16 cellular contexts compared by ENCODE assay signal in the genomic region with DNA sequence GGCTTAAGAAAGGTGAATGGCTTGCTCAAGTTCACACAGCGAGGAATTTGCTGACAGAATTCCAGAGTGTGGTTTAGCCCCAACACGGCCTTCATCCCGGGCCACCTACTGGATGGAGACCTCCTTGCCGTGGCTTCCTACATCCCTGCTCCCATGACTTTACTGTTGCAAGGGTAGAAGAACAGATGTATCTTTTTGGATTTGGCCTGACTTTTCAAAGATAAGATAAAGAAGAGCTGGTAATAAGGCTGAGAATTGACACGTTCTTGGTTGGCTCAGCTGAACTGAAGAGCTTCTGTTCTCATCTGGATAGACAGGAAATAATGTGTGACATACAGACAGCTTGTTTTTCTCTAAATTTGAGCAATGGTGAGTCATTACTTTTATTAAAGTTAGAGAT.
A peak's percentile ranks its signal among the peaks of the same experiment; 100 is the strongest.
DNase-seq lines count a peak whose midpoint lies in the region; ATAC-seq, FAIRE-seq and TF ChIP-seq lines count a peak whose summit lies in the region.
"Had no signal": no experiment of that assay in that cellular context is flagged by ENCODE, and none has a peak within 500 bp of the region (broad histone marks: within the 10 kb centered on the region; RNA-seq: fewer than 3 reads in every experiment).

No MANE protein-coding gene starts in this region.

- H3K9me3 ChIP-seq in SJSA1 (replicated peaks) (no peaks in the 10 kb centered on the region), fibroblast of lung (ENCODE audit: control insufficient read depth, insufficient read depth, low read depth, low read length) (no peaks in the 10 kb centered on the region)
- H3K9me3 ChIP-seq in CD4-positive, alpha-beta memory T cell (ENCODE audit: control insufficient read depth in 1 of 2, low read length in 2 of 2): no peaks in the 10 kb centered on the region

- no peaks in the 10 kb centered on the region for H4K20me1 ChIP-seq in fibroblast of lung (ENCODE audit: control insufficient read depth, extremely low read depth, insufficient read depth, low read length)

- H3K27ac ChIP-seq in SJSA1: 0 out of 2 replicates have a peak overlapping the region, but pooled peaks have one; percentile 14
- H3K27ac ChIP-seq in fibroblast of lung (ENCODE audit: insufficient read depth, low read length): no peak overlapping the region
- no peak overlapping the region for H3K27ac ChIP-seq in CD4-positive, alpha-beta memory T cell (ENCODE audit: low read depth, low read length)

- no peak for TF ChIP-seq POLR2A in GM12891 (IDR thresholded peaks at IDR 0.05; ENCODE audit: low read depth, low read length)

- H3K27me3 ChIP-seq in SJSA1 (replicated peaks): no peaks in the 10 kb centered on the region
- H3K27me3 ChIP-seq in fibroblast of lung (ENCODE audit: control insufficient read depth, insufficient read depth, low read length): no peaks in the 10 kb centered on the region
- no peaks in the 10 kb centered on the region for H3K27me3 ChIP-seq in CD4-positive, alpha-beta memory T cell (ENCODE audit: insufficient read depth, low read length)

- H3K27me3 Mint-ChIP-seq in neural crest cell (ENCODE audit: low read depth): no peaks in the 10 kb centered on the region
- no peaks in the 10 kb centered on the region for H3K27me3 Mint-ChIP-seq in CD4-positive, alpha-beta memory T cell
- H3K27me3 Mint-ChIP-seq in activated T-helper 17 cell treated with anti-CD3 and anti-CD28 coated beads, Interleukin-2, amount 50 U/mL, for 72 hours: no peaks in the 10 kb centered on the region
- H3K27me3 Mint-ChIP-seq: stimulated activated naive B cell treated with anti-CD40 and anti-IgM and Interleukin-4, amounts not matched to agents 10 μg/mL and 1 μg/mL and 100 μg/mL, for 72 hours had no signal

- H3K36me3 Mint-ChIP-seq in neural crest cell (ENCODE audit: low read depth): no peaks in the 10 kb centered on the region
- H3K36me3 Mint-ChIP-seq in CD4-positive, alpha-beta memory T cell: no peaks in the 10 kb centered on the region
- no peaks in the 10 kb centered on the region for H3K36me3 Mint-ChIP-seq in activated T-helper 17 cell treated with anti-CD3 and anti-CD28 coated beads, Interleukin-2, amount 50 U/mL, for 72 hours (ENCODE audit: low read depth)
- H3K36me3 Mint-ChIP-seq: stimulated activated naive B cell treated with anti-CD40 and anti-IgM and Interleukin-4, amounts not matched to agents 10 μg/mL and 1 μg/mL and 100 μg/mL, for 72 hours had no signal

- H3K9me3 Mint-ChIP-seq in neural crest cell: peaks cover 9% of the 10 kb centered on the region
- no peaks in the 10 kb centered on the region for H3K9me3 Mint-ChIP-seq in CD4-positive, alpha-beta memory T cell
- H3K9me3 Mint-ChIP-seq in activated T-helper 17 cell treated with anti-CD3 and anti-CD28 coated beads, Interleukin-2, amount 50 U/mL, for 72 hours: no peaks in the 10 kb centered on the region
- H3K9me3 Mint-ChIP-seq: stimulated activated naive B cell treated with anti-CD40 and anti-IgM and Interleukin-4, amounts not matched to agents 10 μg/mL and 1 μg/mL and 100 μg/mL, for 72 hours; T-helper 1 cell treated with Interleukin-12 subunit alpha and Interleukin-12 subunit beta and Interleukin-4 antibody, amounts not matched to agents 30 μg/mL and 1 μg/mL, for 36 hours had no signal

- no peak overlapping the region for H3K9ac ChIP-seq in fibroblast of lung (ENCODE audit: insufficient read depth, low read length)

- intact Hi-C loops in CD4-positive, alpha-beta memory T cell (cut with micrococcal nuclease): no loop called here

- CTCF ChIA-PET in CD4-positive, alpha-beta memory T cell (lab: Charles Lee; ENCODE audit: partially characterized antibody): no interaction called here

- FAIRE-seq in GM12891 (lab: Jason Lieb, UNC): no peak
- FAIRE-seq: frontal cortex, G401.6 had no signal

- no peak for ATAC-seq in activated T-helper 17 cell treated with anti-CD3 and anti-CD28 coated beads, Interleukin-2, amount 50 U/mL, for 72 hours (replicated peaks)
- ATAC-seq: stimulated activated naive B cell treated with anti-CD40 and anti-IgM and Interleukin-4, amounts not matched to agents 10 μg/mL and 1 μg/mL and 100 μg/mL, for 72 hours had no signal

- peaks cover 29% of the 10 kb centered on the region for H3K4me1 Mint-ChIP-seq in neural crest cell
- H3K4me1 Mint-ChIP-seq in CD4-positive, alpha-beta memory T cell: peaks cover 0 to 4% (median 2%) of the 10 kb centered on the region in 4 donors
- H3K4me1 Mint-ChIP-seq in activated T-helper 17 cell treated with anti-CD3 and anti-CD28 coated beads, Interleukin-2, amount 50 U/mL, for 72 hours: no peaks in the 10 kb centered on the region

- peak overlapping the region; percentile 53 for H3K27ac Mint-ChIP-seq in neural crest cell (ENCODE audit: unreplicated experiment)
- no peak overlapping the region for H3K27ac Mint-ChIP-seq in CD4-positive, alpha-beta memory T cell
- H3K27ac Mint-ChIP-seq in activated T-helper 17 cell treated with anti-CD3 and anti-CD28 coated beads, Interleukin-2, amount 50 U/mL, for 72 hours: no peak overlapping the region
- H3K27ac Mint-ChIP-seq: stimulated activated naive B cell treated with anti-CD40 and anti-IgM and Interleukin-4, amounts not matched to agents 10 μg/mL and 1 μg/mL and 100 μg/mL, for 72 hours; T-helper 1 cell treated with Interleukin-12 subunit alpha and Interleukin-12 subunit beta and Interleukin-4 antibody, amounts not matched to agents 30 μg/mL and 1 μg/mL, for 36 hours had no signal

- H2AFZ ChIP-seq in fibroblast of lung (ENCODE audit: low read length): no peak overlapping the region

- peaks cover 31% of the 10 kb centered on the region for H3K4me1 ChIP-seq in SJSA1 (replicated peaks)
- no peaks in the 10 kb centered on the region for H3K4me1 ChIP-seq in fibroblast of lung (ENCODE audit: control insufficient read depth, extremely low read depth, insufficient read depth, low read length)
- no peaks in the 10 kb centered on the region for H3K4me1 ChIP-seq in CD4-positive, alpha-beta memory T cell (ENCODE audit: insufficient read depth, low read length)

- H3K4me2 ChIP-seq in fibroblast of lung (ENCODE audit: extremely low read depth, insufficient read depth, low read length): no peak overlapping the region

- H3K36me3 ChIP-seq in SJSA1: no peaks in the 10 kb centered on the region
- no peaks in the 10 kb centered on the region for H3K36me3 ChIP-seq in fibroblast of lung (ENCODE audit: control insufficient read depth, insufficient read depth, low read length)
- H3K36me3 ChIP-seq in CD4-positive, alpha-beta memory T cell (ENCODE audit: insufficient read depth, low read length): no peaks in the 10 kb centered on the region

- no peak overlapping the region for H3K4me3 Mint-ChIP-seq in neural crest cell
- H3K4me3 Mint-ChIP-seq in CD4-positive, alpha-beta memory T cell: no peak overlapping the region
- H3K4me3 Mint-ChIP-seq in activated T-helper 17 cell treated with anti-CD3 and anti-CD28 coated beads, Interleukin-2, amount 50 U/mL, for 72 hours: no peak overlapping the region
- H3K4me3 Mint-ChIP-seq: stimulated activated naive B cell treated with anti-CD40 and anti-IgM and Interleukin-4, amounts not matched to agents 10 μg/mL and 1 μg/mL and 100 μg/mL, for 72 hours; T-helper 1 cell treated with Interleukin-12 subunit alpha and Interleukin-12 subunit beta and Interleukin-4 antibody, amounts not matched to agents 30 μg/mL and 1 μg/mL, for 36 hours had no signal

- no peak overlapping the region for H3K4me3 ChIP-seq in SJSA1
- no peak overlapping the region for H3K4me3 ChIP-seq in fibroblast of lung (replicated peaks in 1 of 4; ENCODE audit: control extremely low read depth in 1 of 4, insufficient read depth in 1 of 4, low read depth in 3 of 4, low read length in 4 of 4)
- no peak overlapping the region for H3K4me3 ChIP-seq in CD4-positive, alpha-beta memory T cell (ENCODE audit: low read length in 2 of 2)

- DNase-seq in EL (peak; percentile 30), SJSA1 (ENCODE audit: low read depth in 1 of 2, low spot score in 2 of 2) (peak in 1 of 2 experiments; percentile 31), fibroblast of lung (ENCODE audit: low read depth in 2 of 2) (peak; percentile 19 to 52), neural crest cell (ENCODE audit: low read depth, low spot score) (no peak), GM12891 (ENCODE audit: insufficient read length, low spot score) (no peak), germinal center (ENCODE audit: low spot score) (no peak)
- no peak for DNase-seq in CD4-positive, alpha-beta memory T cell
- DNase-seq: activated CD4-positive, alpha-beta T cell treated with anti-CD3 and anti-CD28 coated beads, Interleukin-2, amount 50 U/mL, for 4 hours; activated gamma-delta T cell; KBM-7; NCI-H2107; stimulated activated naive B cell treated with anti-CD40 and anti-IgM and Interleukin-4, amounts not matched to agents 10 μg/mL and 1 μg/mL and 100 μg/mL, for 72 hours had no signal

- TF ChIP-seq CTCF in fibroblast of lung (conservative IDR thresholded peaks at IDR 0.05 in 1 of 2, IDR thresholded peaks at IDR 0.05 in 1 of 2; ENCODE audit: low read depth in 1 of 2, low read length in 2 of 2): no peak
- no peak for TF ChIP-seq CTCF in neural crest cell (conservative IDR thresholded peaks at IDR 0.05)

- POLR2A ChIA-PET in CD4-positive, alpha-beta memory T cell (lab: Charles Lee; ENCODE audit: partially characterized antibody): no interaction called here

- no peaks in the 10 kb centered on the region for H3K79me2 ChIP-seq in fibroblast of lung (ENCODE audit: control insufficient read depth, insufficient read depth, low read length)

TF ChIP-seq in GM12891, 5 proteins besides CTCF, POLR2A, EP300 and RAD21:
- TF ChIP-seq PAX5 (IDR thresholded peaks at IDR 0.05; ENCODE audit: insufficient read depth, low read length, severe bottlenecking) (no peak), SPI1 (IDR thresholded peaks at IDR 0.05; ENCODE audit: low read depth, low read length) (no peak), TAF1 (IDR thresholded peaks at IDR 0.05; ENCODE audit: low read depth, low read length) (no peak), POU2F2 (IDR thresholded peaks at IDR 0.05; ENCODE audit: low read depth, low read length) (no peak), POLR2AphosphoS5 (IDR thresholded peaks at IDR 0.05; ENCODE audit: low read depth, low read length) (no peak)

Comparison
In these comparisons a context has a peak if more than half of its experiments do, and no peak if none do; other contexts are left out.
1. DNase-seq: peak in EL (single experiment) and fibroblast of lung (2 of 2); none in neural crest cell (single experiment), CD4-positive, alpha-beta memory T cell (0 of 5), GM12891 (single experiment) and germinal center (single experiment).